Comparison of ENCODE assay signal across 9 cellular contexts in genomic region chr5:150154618-150155134, GRCh38. TPM values are rescaled to one million over a fixed set of nuclear protein-coding genes. Genes with fewer than 3 reads are reported as not detected.
DNase-seq lines count a peak whose midpoint lies in the region; ATAC-seq and TF ChIP-seq lines count a peak whose summit lies in the region.
"Had no signal": no experiment of that assay in that cellular context is flagged by ENCODE, and none has a peak within 500 bp of the region (broad histone marks: within the 10 kb centered on the region; RNA-seq: fewer than 3 reads in every experiment).

No MANE protein-coding gene starts in this region.

- H3K9me3 ChIP-seq in DOHH2 (ENCODE audit: control insufficient read depth, insufficient read depth, low read length): no peaks in the 10 kb centered on the region
- H3K9me3 ChIP-seq in SK-N-SH: no peaks in the 10 kb centered on the region
- no peaks in the 10 kb centered on the region for H3K9me3 ChIP-seq in gastroesophageal sphincter

- H4K20me1 ChIP-seq in DOHH2 (ENCODE audit: control insufficient read depth, insufficient read depth, low read depth, low read length) (no peaks in the 10 kb centered on the region; the same call in 1 of the 2 replicates), SK-N-SH (ENCODE audit: insufficient read depth) (peaks cover 29% of the 10 kb centered on the region)

- H3F3A ChIP-seq in DOHH2 (ENCODE audit: control insufficient read depth, insufficient read depth) (no peaks in the 10 kb centered on the region), SK-N-SH (replicated peaks; ENCODE audit: insufficient read depth) (peaks cover 35% of the 10 kb centered on the region)

- in situ Hi-C loops in KBM-7 (cut with MboI; ENCODE audit: low pct_unique_long_range_greater_than_20kb, low sequenced_read_pairs): no loop called here

- H3K9me2 ChIP-seq in DOHH2 (replicated peaks; ENCODE audit: control insufficient read depth, low read length) (no peaks in the 10 kb centered on the region), SK-N-SH (no peaks in the 10 kb centered on the region)

- no peak overlapping the region for H3K4me2 ChIP-seq in DOHH2 (ENCODE audit: low read length)
- peak overlapping the region; percentile 97 for H3K4me2 ChIP-seq in SK-N-SH

- no peaks in the 10 kb centered on the region for H3K79me2 ChIP-seq in DOHH2 (ENCODE audit: control insufficient read depth, low read length)
- peaks cover 57% of the 10 kb centered on the region for H3K79me2 ChIP-seq in SK-N-SH (ENCODE audit: insufficient read depth)

- no peak for ATAC-seq in gastroesophageal sphincter
- no peak for ATAC-seq in HG02798 (IDR thresholded peaks at IDR 0.05; ENCODE audit: poor library complexity, unreplicated experiment)

- no peak overlapping the region for H2AFZ ChIP-seq in SK-N-SH (ENCODE audit: low read depth)

- WGBS in SK-N-SH (ENCODE audit: low lambda C conversion rate): 19% methylated on average over 7 of the region's 7 CpGs
- WGBS in gastroesophageal sphincter (ENCODE audit: low coverage in 1 of 2), 2 donors: 83% methylated on average over 5 of the region's 7 CpGs; no CpG with 5 or more reads in 1 of the 2 donors

- CTCF ChIA-PET in SK-N-SH (lab: Yijun Ruan, JAX): interaction anchor here (0.8 to 4.2 kb wide), 8 partner anchors 11 to 110 kb away, joined by 3 to 24 read pairs (median 5); no protein-coding TSS in a partner anchor

- peak; percentile 7 for TF ChIP-seq CTCF in DOHH2 (IDR thresholded peaks at IDR 0.05; ENCODE audit: low read depth, low read length, poor library complexity, severe bottlenecking)
- peak; percentile 42 for TF ChIP-seq CTCF in SK-N-SH (IDR thresholded peaks at IDR 0.05)
- TF ChIP-seq CTCF in gastroesophageal sphincter (IDR thresholded peaks at IDR 0.05): no peak

- POLR2A ChIA-PET in SK-N-SH (lab: Yijun Ruan, JAX): interaction anchor here (1.2 to 2.0 kb wide), 4 partner anchors 11 to 38 kb away, joined by 4 to 5 read pairs (median 4); no protein-coding TSS in a partner anchor

- no peak for TF ChIP-seq EP300 in SK-N-SH (IDR thresholded peaks at IDR 0.05; ENCODE audit: borderline replicate concordance in 1 of 2, low read depth in 1 of 2, low read length in 1 of 2)
- no peak for TF ChIP-seq EP300 in gastroesophageal sphincter (IDR thresholded peaks at IDR 0.05)

- H3K27me3 ChIP-seq in DOHH2 (ENCODE audit: control insufficient read depth, low read length): peaks cover 47% of the 10 kb centered on the region
- no peaks in the 10 kb centered on the region for H3K27me3 ChIP-seq in SK-N-SH (ENCODE audit: insufficient read depth)
- no peaks in the 10 kb centered on the region for H3K27me3 ChIP-seq in gastroesophageal sphincter

- DNase-seq in SK-N-SH: no peak
- DNase-seq in skeletal muscle cell (ENCODE audit: low read depth): no peak
- no peak for DNase-seq in KBM-7
- no peak for DNase-seq in HCEC 1CT
- DNase-seq in activated gamma-delta T cell (lab: John Stamatoyannopoulos, UW): no peak
- DNase-seq: activated naive CD4-positive, alpha-beta T cell treated with Interleukin-2 at 50 U/mL for 16 hours had no signal

- H3K27ac ChIP-seq in DOHH2 (ENCODE audit: low read depth, low read length) (no peak overlapping the region), SK-N-SH (ENCODE audit: low read depth in 2 of 2, low read length in 1 of 2) (peak overlapping the region; percentile 94 to 98), gastroesophageal sphincter (peak overlapping the region; percentile 81 to 93 (median 90))

- no peak for TF ChIP-seq RAD21 in SK-N-SH (IDR thresholded peaks at IDR 0.05; ENCODE audit: low read length)

- H3K36me3 ChIP-seq in DOHH2 (ENCODE audit: control insufficient read depth, low read length): no peaks in the 10 kb centered on the region
- H3K36me3 ChIP-seq in SK-N-SH (replicated peaks in 1 of 2; ENCODE audit: control insufficient read depth in 1 of 2, insufficient read depth in 2 of 2, low read length in 1 of 2): peaks cover 4 to 8% of the 10 kb centered on the region in 2 experiments
- peaks cover 0 to 19% of the 10 kb centered on the region in 2 donors for H3K36me3 ChIP-seq in gastroesophageal sphincter

- peaks cover 22% of the 10 kb centered on the region for H3K4me1 ChIP-seq in DOHH2 (ENCODE audit: control insufficient read depth, low read length)
- peaks cover 36 to 85% of the 10 kb centered on the region in 2 experiments for H3K4me1 ChIP-seq in SK-N-SH (ENCODE audit: control insufficient read depth in 1 of 2, insufficient read depth in 2 of 2, low read depth in 1 of 2, low read length in 1 of 2)
- peaks cover 0 to 79% (median 21%) of the 10 kb centered on the region in 3 donors for H3K4me1 ChIP-seq in gastroesophageal sphincter

- H3K4me3 ChIP-seq in DOHH2 (ENCODE audit: low read length): no peak overlapping the region
- peak overlapping the region; percentile 67 to 96 for H3K4me3 ChIP-seq in SK-N-SH (ENCODE audit: low read depth in 2 of 2, low read length in 1 of 2)
- H3K4me3 ChIP-seq in gastroesophageal sphincter: peak overlapping the region; percentile 63 to 66
- H3K4me3 ChIP-seq in skeletal muscle cell (ENCODE audit: low read depth, low read length): peak overlapping the region; percentile 78

- no peak for TF ChIP-seq POLR2A in gastroesophageal sphincter (IDR thresholded peaks at IDR 0.05)

- peak overlapping the region; percentile 73; the same call in 1 of the 2 replicates for H3K9ac ChIP-seq in SK-N-SH

TF ChIP-seq in SK-N-SH, 30 proteins besides CTCF, POLR2A, EP300 and RAD21:
- TF ChIP-seq MXI1 (IDR thresholded peaks at IDR 0.05; ENCODE audit: low read depth, low read length): peak; percentile 26
- TF ChIP-seq POLR2AphosphoS5 (IDR thresholded peaks at IDR 0.05; ENCODE audit: low read depth, low read length): no peak
- TF ChIP-seq NFIC (IDR thresholded peaks at IDR 0.05; ENCODE audit: borderline replicate concordance): 0 out of 2 replicates have a peak, but pooled peaks have one; percentile 12

RNA-seq across cellular contexts. Expression of gene PDGFRB, which starts 1.0 kb away (rescaled TPM):
- 25.9 and 32.1 TPM in 2 replicates for polyA plus RNA-seq in SK-N-SH (2012; rRNA removed)
- 13.2 and 19.7 TPM in 2 replicates for polyA plus RNA-seq in SK-N-SH (2012; cell fraction: cytosol; rRNA removed)
- polyA plus RNA-seq in SK-N-SH (2012; cell fraction: nucleus; rRNA removed): 57.0 and 58.5 TPM in 2 replicates
- 100 to 1,000 TPM in 3 of 4 donors, 10 to 100 TPM in 1; 87.5 to 161 (median 113) TPM for total RNA-seq in gastroesophageal sphincter

RNA-seq across cellular contexts. Expression of gene CDX1, which starts 11.9 kb away (rescaled TPM):
- polyA plus RNA-seq in SK-N-SH (2012; rRNA removed): 0.23 and 0.26 TPM in 2 replicates
- 0.19 and 0.26 TPM in 2 replicates for polyA plus RNA-seq in SK-N-SH (2012; cell fraction: cytosol; rRNA removed)
- 0.25 and 0.39 TPM in 2 replicates for polyA plus RNA-seq in SK-N-SH (2012; cell fraction: nucleus; rRNA removed)
- total RNA-seq in gastroesophageal sphincter: not detected

RNA-seq across cellular contexts. Expression of gene SLC6A7, which starts 35.2 kb away (rescaled TPM):
- polyA plus RNA-seq in SK-N-SH (2012; rRNA removed): not detected in 2 replicates
- not detected in 2 replicates for polyA plus RNA-seq in SK-N-SH (2012; cell fraction: cytosol; rRNA removed)
- 0.04 and 0.08 TPM in 2 replicates for polyA plus RNA-seq in SK-N-SH (2012; cell fraction: nucleus; rRNA removed)
- total RNA-seq in gastroesophageal sphincter: not detected

Comparison
In these comparisons a context has a peak if more than half of its experiments do, and no peak if none do; other contexts are left out.
1. CTCF ChIP-seq: peak in DOHH2 (single experiment) and SK-N-SH (single experiment); none in gastroesophageal sphincter (0 of 4).